ENCODE assay signal across 8 cellular contexts in the genomic region with DNA sequence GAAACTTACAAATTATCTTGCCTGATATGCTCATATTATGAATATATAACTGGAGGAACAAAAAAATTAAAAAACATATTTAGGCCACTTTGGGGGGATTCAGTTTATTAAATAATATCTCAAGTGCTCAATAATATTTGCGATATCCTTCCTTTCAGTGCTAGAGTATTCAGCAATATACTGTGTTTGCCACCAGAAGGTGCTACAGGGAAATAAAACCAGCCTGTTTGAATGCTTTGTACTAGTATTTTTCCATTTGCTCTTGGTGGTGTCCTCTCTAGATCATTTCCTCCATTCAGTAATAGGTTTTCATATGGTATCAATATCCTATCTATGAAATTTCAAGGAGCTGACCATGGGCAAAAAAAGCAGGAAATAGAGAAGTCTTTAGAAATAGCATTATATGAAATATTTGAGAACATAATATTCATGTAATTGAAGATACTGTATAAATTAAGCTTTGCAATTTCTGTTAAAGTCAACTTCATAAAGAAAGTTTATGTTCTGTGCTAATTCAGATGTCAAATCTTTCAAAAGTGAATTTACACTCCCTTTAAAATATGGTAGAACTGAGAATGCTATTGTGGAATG.
DNase-seq lines count a peak whose midpoint lies in the region; ATAC-seq and TF ChIP-seq lines count a peak whose summit lies in the region.

No MANE protein-coding gene starts in this region.

- no peak overlapping the region for H3K4me3 ChIP-seq in breast epithelium
- no peak overlapping the region for H3K4me3 ChIP-seq in liver (ENCODE audit: low read depth in 1 of 3, low read length in 3 of 3)

- TF ChIP-seq CTCF in breast epithelium (IDR thresholded peaks at IDR 0.05) = peak in 2 of 3 donors; percentile 47 to 57
- TF ChIP-seq CTCF in liver (IDR thresholded peaks at IDR 0.05; ENCODE audit: low read depth, low read length, missing input control) = peak; percentile 77

- H3K9me3 ChIP-seq in breast epithelium (no peaks in the 10 kb centered on the region), liver (ENCODE audit: control insufficient read depth in 4 of 4, low read length in 3 of 4) (no peaks in the 10 kb centered on the region)

- TF ChIP-seq RAD21 in liver (IDR thresholded peaks at IDR 0.05) = peak; percentile 95

- H3K27me3 ChIP-seq in breast epithelium (no peaks in the 10 kb centered on the region), liver (ENCODE audit: control insufficient read depth in 4 of 4, insufficient read depth in 4 of 4, low read length in 3 of 4) (no peaks in the 10 kb centered on the region)

- DNase-seq in EL (peak; percentile 28), NCI-H226 (peak; percentile 37), breast epithelium (ENCODE audit: low spot score in 2 of 2) (no peak), epidermal melanocyte (ENCODE audit: insufficient read length, low spot score) (no peak)

- H3K36me3 ChIP-seq in breast epithelium (no peaks in the 10 kb centered on the region), liver (ENCODE audit: control insufficient read depth in 4 of 4, insufficient read depth in 3 of 4, low read depth in 1 of 4, low read length in 3 of 4) (no peaks in the 10 kb centered on the region)

- TF ChIP-seq POLR2A in breast epithelium (IDR thresholded peaks at IDR 0.05) = no peak

- WGBS in liver = 34% methylated on average over 1 of the region's 1 CpG

- H3K9ac ChIP-seq in liver (ENCODE audit: low read depth in 1 of 2, low read length in 2 of 2) = no peak overlapping the region

- H3K27ac ChIP-seq in breast epithelium (no peak overlapping the region), liver (ENCODE audit: low read depth in 1 of 2, low read length in 2 of 2) (no peak overlapping the region)

- intact Hi-C loops in breast epithelium (cut with DNase I; ENCODE audit: low total_unique reads) = no loop called here

- ATAC-seq in HG02852 (IDR thresholded peaks at IDR 0.05; ENCODE audit: unreplicated experiment) (peak; percentile 60), HG02588 (IDR thresholded peaks at IDR 0.05; ENCODE audit: unreplicated experiment) (no peak), HG02970 (IDR thresholded peaks at IDR 0.05; ENCODE audit: low FRiP score, unreplicated experiment) (no peak)

- H3K4me1 ChIP-seq in breast epithelium = no peaks in the 10 kb centered on the region
- no peaks in the 10 kb centered on the region for H3K4me1 ChIP-seq in liver (ENCODE audit: control insufficient read depth in 4 of 4, insufficient read depth in 4 of 4, low read length in 3 of 4)

TF ChIP-seq in liver, 16 proteins besides CTCF, POLR2A, EP300 and RAD21:
- TF ChIP-seq EGR1 (IDR thresholded peaks at IDR 0.05; ENCODE audit: low read depth in 2 of 2) (no peak), MAX (IDR thresholded peaks at IDR 0.05) (no peak), JUND (IDR thresholded peaks at IDR 0.05) (no peak), HNF4A (conservative IDR thresholded peaks at IDR 0.05) (no peak), YY1 (IDR thresholded peaks at IDR 0.05) (no peak), ATF3 (IDR thresholded peaks at IDR 0.05) (no peak)

Comparison
In these comparisons a context has a peak if more than half of its experiments do, and no peak if none do; other contexts are left out.
1. DNase-seq: peak in EL (single experiment) and NCI-H226 (single experiment); none in breast epithelium (0 of 2) and epidermal melanocyte (single experiment).